Comparison of ENCODE assay signal across 21 cellular contexts in genomic region chr7:111459757-111460280, GRCh38.
"Had no signal": no experiment of that assay in that cellular context is flagged by ENCODE, and none has a peak within 500 bp of the region (broad histone marks: within the 10 kb centered on the region; RNA-seq: fewer than 3 reads in every experiment).

No MANE protein-coding gene starts in this region.

- H3K4me3 ChIP-seq: ascending aorta, heart right ventricle, tibial artery had no signal

- H3K9me3 ChIP-seq: ascending aorta, heart right ventricle, tibial artery had no signal

- H3K36me3 ChIP-seq: ascending aorta, heart right ventricle, tibial artery had no signal

- H3K36me3 Mint-ChIP-seq: activated naive CD4-positive, alpha-beta T cell treated with anti-CD3 and anti-CD28 coated beads, Interleukin-2, amount 10 ng/mL, durations not matched to agents 7 days and 5 days had no signal

- FAIRE-seq: urothelium cell line had no signal

- H3K9me3 Mint-ChIP-seq: activated naive CD4-positive, alpha-beta T cell treated with anti-CD3 and anti-CD28 coated beads, Interleukin-2, amount 10 ng/mL, durations not matched to agents 7 days and 5 days; activated naive CD8-positive, alpha-beta T cell treated with anti-CD3 and anti-CD28 coated beads, Interleukin-2, amount 50 U/mL, for 24 hours; memory B cell had no signal

- H3K27ac Mint-ChIP-seq: activated naive CD4-positive, alpha-beta T cell treated with anti-CD3 and anti-CD28 coated beads, Interleukin-2, amount 10 ng/mL, durations not matched to agents 7 days and 5 days; activated naive CD8-positive, alpha-beta T cell treated with anti-CD3 and anti-CD28 coated beads, Interleukin-2, amount 50 U/mL, for 24 hours; memory B cell; naive thymus-derived CD8-positive, alpha-beta T cell had no signal

- H3K4me1 ChIP-seq: ascending aorta had no signal

- DNase-seq: activated CD4-positive, alpha-beta T cell treated with anti-CD3 and anti-CD28 coated beads for 1 hour; activated CD8-positive, alpha-beta memory T cell treated with anti-CD3 and anti-CD28 coated beads for 24 hours; activated CD8-positive, alpha-beta memory T cell treated with anti-CD3 and anti-CD28 coated beads, Interleukin-2, amount 50 U/mL, for 48 hours; activated effector memory CD4-positive, alpha-beta T cell treated with Interleukin-2 at 50 U/mL for 16 hours; activated naive CD4-positive, alpha-beta T cell treated with anti-CD3 and anti-CD28 coated beads, Interleukin-2, amount 10 ng/mL, durations not matched to agents 7 days and 5 days; activated naive CD8-positive, alpha-beta T cell treated with anti-CD3 and anti-CD28 coated beads, Interleukin-2, amount 50 U/mL, for 24 hours; activated T-cell treated with anti-CD3 and anti-CD28 coated beads, Interleukin-2, amount 50 U/mL, for 48 hours; dermis blood vessel endothelial cell; heart right ventricle; kidney glomerular epithelial cell; naive thymus-derived CD8-positive, alpha-beta T cell; stimulated activated CD4-positive, alpha-beta T cell treated with anti-CD3 and anti-CD28 coated beads, Interleukin-12 subunit alpha, Interleukin-12 subunit beta, amount 100 ng/mL, for 4 hours; stimulated activated CD4-positive, alpha-beta T cell treated with anti-CD3 and anti-CD28 coated beads, Interleukin-1b, Interleukin-23, amount 100 ng/mL, for 48 hours; stimulated activated CD8-positive, alpha-beta memory T cell treated with anti-CD3 and anti-CD28 coated beads, Interleukin-4, amount 100 ng/mL, for 48 hours; stimulated activated naive CD4-positive, alpha-beta T cell; T-helper 2 cell; tibial artery had no signal

- H3K27ac ChIP-seq: ascending aorta, heart right ventricle, tibial artery, VCaP had no signal

- ATAC-seq: activated naive CD8-positive, alpha-beta T cell treated with anti-CD3 and anti-CD28 coated beads, Interleukin-2, amount 50 U/mL, for 24 hours; heart right ventricle; naive thymus-derived CD8-positive, alpha-beta T cell had no signal

- H3K27me3 ChIP-seq: ascending aorta, heart right ventricle, tibial artery had no signal

- H3K4me1 Mint-ChIP-seq: activated naive CD4-positive, alpha-beta T cell treated with anti-CD3 and anti-CD28 coated beads, Interleukin-2, amount 10 ng/mL, durations not matched to agents 7 days and 5 days; activated naive CD8-positive, alpha-beta T cell treated with anti-CD3 and anti-CD28 coated beads, Interleukin-2, amount 50 U/mL, for 24 hours had no signal

- H3K4me3 Mint-ChIP-seq: activated naive CD4-positive, alpha-beta T cell treated with anti-CD3 and anti-CD28 coated beads, Interleukin-2, amount 10 ng/mL, durations not matched to agents 7 days and 5 days; activated naive CD8-positive, alpha-beta T cell treated with anti-CD3 and anti-CD28 coated beads, Interleukin-2, amount 50 U/mL, for 24 hours; memory B cell; naive thymus-derived CD8-positive, alpha-beta T cell had no signal

- H3K27me3 Mint-ChIP-seq: activated naive CD4-positive, alpha-beta T cell treated with anti-CD3 and anti-CD28 coated beads, Interleukin-2, amount 10 ng/mL, durations not matched to agents 7 days and 5 days; activated naive CD8-positive, alpha-beta T cell treated with anti-CD3 and anti-CD28 coated beads, Interleukin-2, amount 50 U/mL, for 24 hours; memory B cell; naive thymus-derived CD8-positive, alpha-beta T cell had no signal
